In the genomic region with DNA sequence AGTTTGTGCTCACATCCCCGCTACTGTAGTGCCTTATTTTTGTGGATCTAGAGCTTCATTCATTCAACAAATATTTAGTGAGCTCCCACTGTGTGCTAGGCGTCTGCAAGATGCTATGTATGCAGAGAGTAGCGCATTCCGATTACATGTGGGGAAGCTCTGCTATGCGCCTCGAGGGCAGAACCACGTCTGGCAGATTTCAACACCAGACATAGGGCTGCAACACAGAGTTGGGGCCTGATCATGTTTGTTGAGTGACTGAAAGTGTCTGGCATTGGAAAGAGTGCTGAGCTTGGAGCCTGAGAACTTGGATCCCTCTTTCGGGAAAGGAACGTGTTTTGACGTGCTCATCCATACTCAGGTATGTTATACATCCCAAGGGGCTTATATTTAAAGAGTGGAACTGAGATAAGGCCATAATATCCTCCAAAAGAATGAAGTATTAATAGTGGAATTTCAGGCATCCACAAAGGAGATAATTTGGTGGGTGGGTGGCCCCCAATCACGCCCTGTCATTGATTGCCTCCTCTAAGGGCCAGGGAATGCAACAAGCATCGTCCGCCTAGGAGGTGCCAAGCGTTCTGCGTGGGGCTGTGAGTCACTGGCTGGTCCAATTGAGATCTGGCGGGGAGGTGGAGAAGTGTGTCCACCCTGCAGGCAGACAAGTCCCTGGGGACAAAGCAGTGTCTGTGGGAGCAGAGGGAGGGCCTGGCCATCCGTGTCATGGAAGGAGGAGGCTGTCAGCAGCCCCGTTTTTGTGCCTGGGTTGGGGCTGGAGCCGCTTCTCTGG, we compare ENCODE assay signal across 17 cellular contexts.
DNase-seq lines count a peak whose midpoint lies in the region; ATAC-seq, FAIRE-seq and TF ChIP-seq lines count a peak whose summit lies in the region.
"Had no signal": no experiment of that assay in that cellular context is flagged by ENCODE, and none has a peak within 500 bp of the region (broad histone marks: within the 10 kb centered on the region; RNA-seq: fewer than 3 reads in every experiment).

No MANE protein-coding gene starts in this region.

- H3K4me3 Mint-ChIP-seq in WTC11 = no peak overlapping the region
- H3K4me3 Mint-ChIP-seq: stimulated activated naive CD8-positive, alpha-beta T cell treated with anti-CD3 and anti-CD28 coated beads, Interleukin-15, amount 100 ng/mL, for 72 hours had no signal

- POLR2A ChIA-PET in WTC11 (lab: Charles Lee) = no interaction called here

- peaks cover 3% of the 10 kb centered on the region; the same call in 1 of the 2 replicates for H3K9me3 Mint-ChIP-seq in WTC11
- H3K9me3 Mint-ChIP-seq: stimulated activated naive CD8-positive, alpha-beta T cell treated with anti-CD3 and anti-CD28 coated beads, Interleukin-15, amount 100 ng/mL, for 72 hours had no signal

- CTCF ChIA-PET in WTC11 (lab: Charles Lee) = interaction anchor here (0.7 to 1.8 kb wide), 6 partner anchors 15 to 469 kb away, joined by 3 to 6 read pairs (median 3); no protein-coding TSS in a partner anchor

- peak; percentile 40; the same call in 1 of the 2 replicates for ATAC-seq in WTC11
- ATAC-seq in GM21381 (IDR thresholded peaks at IDR 0.05; ENCODE audit: unreplicated experiment) = no peak
- ATAC-seq: stimulated activated naive CD8-positive, alpha-beta T cell treated with anti-CD3 and anti-CD28 coated beads, Interleukin-15, amount 100 ng/mL, for 72 hours had no signal

- no peaks in the 10 kb centered on the region for H3K36me3 Mint-ChIP-seq in WTC11

- FAIRE-seq in urothelium cell line (lab: Jason Lieb, UNC) = peak; percentile 75
- FAIRE-seq: endometrium had no signal

- no peak for TF ChIP-seq CTCF in WTC11 (IDR thresholded peaks at IDR 0.05)

- H3K4me1 Mint-ChIP-seq in WTC11 = peaks cover 21% of the 10 kb centered on the region
- H3K4me1 Mint-ChIP-seq: stimulated activated naive CD8-positive, alpha-beta T cell treated with anti-CD3 and anti-CD28 coated beads, Interleukin-15, amount 100 ng/mL, for 72 hours had no signal

- DNase-seq in NCI-H2171 treated with DMSO at 0.1 percent for 48 hours (lab: John Stamatoyannopoulos, UW) (peak; percentile 15), NCI-H2171 (lab: John Stamatoyannopoulos, UW) (no peak), WTC11 (ENCODE audit: low spot score) (no peak), foreskin melanocyte (peak; percentile 30), urothelium cell line (ENCODE audit: low spot score) (peak; percentile 58), NCI-H2107 (lab: John Stamatoyannopoulos, UW) (no peak), midbrain (lab: John Stamatoyannopoulos, UW) (no peak)
- DNase-seq: 8988T; activated CD8-positive, alpha-beta memory T cell treated with anti-CD3 and anti-CD28 coated beads for 24 hours; Calu3; central memory CD4-positive, alpha-beta T cell; left lung; NCI-H2081; NK-92 treated with Interleukin-12 subunit alpha and Interleukin-12 subunit beta, amount 100 ng/mL, for 24 hours; stimulated activated naive CD8-positive, alpha-beta T cell treated with anti-CD3 and anti-CD28 coated beads, Interleukin-15, amount 100 ng/mL, for 72 hours had no signal

- no peaks in the 10 kb centered on the region for H3K27me3 Mint-ChIP-seq in WTC11 (ENCODE audit: low read depth)

- no peak overlapping the region for H3K27ac Mint-ChIP-seq in WTC11

TF ChIP-seq in WTC11, 78 proteins besides CTCF, POLR2A, EP300 and RAD21:
- TF ChIP-seq, protein P1, sequence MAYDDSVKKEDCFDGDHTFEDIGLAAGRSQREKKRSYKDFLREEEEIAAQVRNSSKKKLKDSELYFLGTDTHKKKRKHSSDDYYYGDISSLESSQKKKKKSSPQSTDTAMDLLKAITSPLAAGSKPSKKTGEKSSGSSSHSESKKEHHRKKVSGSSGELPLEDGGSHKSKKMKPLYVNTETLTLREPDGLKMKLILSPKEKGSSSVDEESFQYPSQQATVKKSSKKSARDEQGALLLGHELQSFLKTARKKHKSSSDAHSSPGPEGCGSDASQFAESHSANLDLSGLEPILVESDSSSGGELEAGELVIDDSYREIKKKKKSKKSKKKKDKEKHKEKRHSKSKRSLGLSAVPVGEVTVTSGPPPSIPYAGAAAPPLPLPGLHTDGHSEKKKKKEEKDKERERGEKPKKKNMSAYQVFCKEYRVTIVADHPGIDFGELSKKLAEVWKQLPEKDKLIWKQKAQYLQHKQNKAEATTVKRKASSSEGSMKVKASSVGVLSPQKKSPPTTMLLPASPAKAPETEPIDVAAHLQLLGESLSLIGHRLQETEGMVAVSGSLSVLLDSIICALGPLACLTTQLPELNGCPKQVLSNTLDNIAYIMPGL (CRISPR knock-in tag; IDR thresholded peaks at IDR 0.05) = no peak
- TF ChIP-seq NFATC4 (CRISPR knock-in tag; IDR thresholded peaks at IDR 0.05) (no peak), RELA (CRISPR knock-in tag; IDR thresholded peaks at IDR 0.05; ENCODE audit: borderline replicate concordance) (no peak), FOXK1 (CRISPR knock-in tag; IDR thresholded peaks at IDR 0.05) (no peak), ZNF219 (CRISPR knock-in tag; IDR thresholded peaks at IDR 0.05; ENCODE audit: borderline replicate concordance) (no peak), TP53 (CRISPR knock-in tag; IDR thresholded peaks at IDR 0.05) (no peak), ZNF423 (CRISPR knock-in tag; IDR thresholded peaks at IDR 0.05) (no peak), JUN (CRISPR knock-in tag; IDR thresholded peaks at IDR 0.05) (no peak), PRRX2 (CRISPR knock-in tag; IDR thresholded peaks at IDR 0.05) (no peak), ZNF263 (CRISPR knock-in tag; IDR thresholded peaks at IDR 0.05; ENCODE audit: low read depth) (no peak)
- TF ChIP-seq, protein P2, sequence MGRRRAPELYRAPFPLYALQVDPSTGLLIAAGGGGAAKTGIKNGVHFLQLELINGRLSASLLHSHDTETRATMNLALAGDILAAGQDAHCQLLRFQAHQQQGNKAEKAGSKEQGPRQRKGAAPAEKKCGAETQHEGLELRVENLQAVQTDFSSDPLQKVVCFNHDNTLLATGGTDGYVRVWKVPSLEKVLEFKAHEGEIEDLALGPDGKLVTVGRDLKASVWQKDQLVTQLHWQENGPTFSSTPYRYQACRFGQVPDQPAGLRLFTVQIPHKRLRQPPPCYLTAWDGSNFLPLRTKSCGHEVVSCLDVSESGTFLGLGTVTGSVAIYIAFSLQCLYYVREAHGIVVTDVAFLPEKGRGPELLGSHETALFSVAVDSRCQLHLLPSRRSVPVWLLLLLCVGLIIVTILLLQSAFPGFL (CRISPR knock-in tag; IDR thresholded peaks at IDR 0.05; ENCODE audit: borderline replicate concordance) = no peak
- TF ChIP-seq, protein P3, sequence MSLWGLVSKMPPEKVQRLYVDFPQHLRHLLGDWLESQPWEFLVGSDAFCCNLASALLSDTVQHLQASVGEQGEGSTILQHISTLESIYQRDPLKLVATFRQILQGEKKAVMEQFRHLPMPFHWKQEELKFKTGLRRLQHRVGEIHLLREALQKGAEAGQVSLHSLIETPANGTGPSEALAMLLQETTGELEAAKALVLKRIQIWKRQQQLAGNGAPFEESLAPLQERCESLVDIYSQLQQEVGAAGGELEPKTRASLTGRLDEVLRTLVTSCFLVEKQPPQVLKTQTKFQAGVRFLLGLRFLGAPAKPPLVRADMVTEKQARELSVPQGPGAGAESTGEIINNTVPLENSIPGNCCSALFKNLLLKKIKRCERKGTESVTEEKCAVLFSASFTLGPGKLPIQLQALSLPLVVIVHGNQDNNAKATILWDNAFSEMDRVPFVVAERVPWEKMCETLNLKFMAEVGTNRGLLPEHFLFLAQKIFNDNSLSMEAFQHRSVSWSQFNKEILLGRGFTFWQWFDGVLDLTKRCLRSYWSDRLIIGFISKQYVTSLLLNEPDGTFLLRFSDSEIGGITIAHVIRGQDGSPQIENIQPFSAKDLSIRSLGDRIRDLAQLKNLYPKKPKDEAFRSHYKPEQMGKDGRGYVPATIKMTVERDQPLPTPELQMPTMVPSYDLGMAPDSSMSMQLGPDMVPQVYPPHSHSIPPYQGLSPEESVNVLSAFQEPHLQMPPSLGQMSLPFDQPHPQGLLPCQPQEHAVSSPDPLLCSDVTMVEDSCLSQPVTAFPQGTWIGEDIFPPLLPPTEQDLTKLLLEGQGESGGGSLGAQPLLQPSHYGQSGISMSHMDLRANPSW (CRISPR knock-in tag; conservative IDR thresholded peaks at IDR 0.05; ENCODE audit: low read depth) = no peak

Comparison
In these comparisons a context has a peak if more than half of its experiments do, and no peak if none do; other contexts are left out.
1. DNase-seq: peak in NCI-H2171 treated with DMSO at 0.1 percent for 48 hours (single experiment), foreskin melanocyte (single experiment) and urothelium cell line (single experiment); none in NCI-H2171 (single experiment), WTC11 (single experiment), NCI-H2107 (single experiment) and midbrain (single experiment).